Comparison of ENCODE assay signal across 8 cellular contexts in the genomic region with DNA sequence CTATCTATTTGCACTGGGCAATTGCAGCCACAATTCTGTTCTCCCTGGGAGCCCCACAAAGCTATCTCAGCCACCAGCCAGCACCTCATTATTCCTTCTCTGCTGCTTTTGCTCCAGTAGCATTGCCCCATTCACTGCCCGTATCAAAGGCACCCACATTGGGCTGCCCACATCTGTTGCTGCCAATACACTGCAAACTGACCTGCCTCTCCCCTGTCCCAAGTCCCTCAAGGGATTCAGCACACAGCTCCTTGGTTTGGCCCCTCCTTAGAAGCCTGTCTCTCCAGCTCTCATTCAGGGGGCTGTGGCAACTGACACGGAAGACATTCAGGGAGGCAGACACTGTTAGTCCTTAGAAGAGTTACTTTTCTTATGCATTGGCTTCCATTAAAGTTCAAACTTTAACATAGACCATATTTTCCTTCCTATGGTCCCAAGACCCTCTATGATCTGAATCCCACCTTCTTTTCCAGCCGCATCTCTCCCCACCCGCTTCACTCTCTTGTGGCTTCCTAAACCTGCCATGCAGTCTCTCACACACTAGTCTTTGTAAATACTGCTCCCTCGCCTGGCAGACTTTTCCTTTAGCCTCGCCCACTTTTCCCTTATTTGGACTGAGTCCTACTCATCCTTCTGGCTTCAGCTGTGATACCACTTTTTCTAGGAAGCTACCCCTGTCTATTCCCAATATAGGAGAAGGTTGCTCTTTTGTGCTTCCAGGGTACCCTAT. TPM values are rescaled to one million over a fixed set of nuclear protein-coding genes. Genes with fewer than 3 reads are reported as not detected.
DNase-seq lines count a peak whose midpoint lies in the region; ATAC-seq and TF ChIP-seq lines count a peak whose summit lies in the region.

No MANE protein-coding gene starts in this region.

- peak; percentile 8 for TF ChIP-seq CTCF in left ventricle myocardium inferior (IDR thresholded peaks at IDR 0.05; ENCODE audit: borderline replicate concordance)

- H3K27ac ChIP-seq in left ventricle myocardium inferior (replicated peaks), result no peak overlapping the region
- no peak overlapping the region for H3K27ac ChIP-seq in aorta (ENCODE audit: low read depth in 1 of 2, low read length in 2 of 2)

- H3K4me1 ChIP-seq in left ventricle myocardium inferior, result no peaks in the 10 kb centered on the region
- peaks cover 3 to 4% of the 10 kb centered on the region in 2 donors for H3K4me1 ChIP-seq in aorta (ENCODE audit: control insufficient read depth in 1 of 2, insufficient read depth in 2 of 2, low read length in 2 of 2)

- no peak for DNase-seq in left cardiac atrium
- DNase-seq in cardiac septum (ENCODE audit: low spot score), result no peak
- DNase-seq in SHP77 (lab: John Stamatoyannopoulos, UW), result peak; percentile 60 to 73
- DNase-seq in left ventricle myocardium inferior, result no peak
- no peak for DNase-seq in aorta
- no peak for DNase-seq in stimulated activated CD4-positive, alpha-beta T cell treated with anti-CD3 and anti-CD28 coated beads, Interleukin-12 subunit alpha, Interleukin-12 subunit beta, amount 100 ng/mL, for 4 hours
- DNase-seq in OCI-M2 (lab: John Stamatoyannopoulos, UW; ENCODE audit: unreplicated experiment), result no peak

- 49 to 56% methylated on average over 6 of the region's 6 CpGs for WGBS in aorta, 2 donors

- H3K27me3 ChIP-seq in left ventricle myocardium inferior (ENCODE audit: low read depth) (peaks cover 91% of the 10 kb centered on the region), aorta (ENCODE audit: control insufficient read depth in 1 of 2, insufficient read depth in 2 of 2, low read length in 1 of 2) (no peaks in the 10 kb centered on the region)

- intact Hi-C loops in left cardiac atrium (cut with DNase I) (no loop called here), cardiac septum (cut with DNase I) (no loop called here), left ventricle myocardium inferior (cut with micrococcal nuclease) (no loop called here), aorta (cut with DNase I) (no loop called here)

- H3K9me3 ChIP-seq in left ventricle myocardium inferior (replicated peaks), result no peaks in the 10 kb centered on the region
- no peaks in the 10 kb centered on the region for H3K9me3 ChIP-seq in aorta (ENCODE audit: control insufficient read depth, low read length)

- H3K36me3 ChIP-seq in left ventricle myocardium inferior (no peaks in the 10 kb centered on the region), aorta (ENCODE audit: control insufficient read depth in 1 of 2, insufficient read depth in 2 of 2, low read length in 1 of 2) (no peaks in the 10 kb centered on the region)

- ATAC-seq in left cardiac atrium (peak; percentile 61 to 72), aorta (ENCODE audit: low FRiP score) (peak; percentile 40), GM19351 (IDR thresholded peaks at IDR 0.05; ENCODE audit: unreplicated experiment) (no peak)

- H3K4me3 ChIP-seq in left ventricle myocardium inferior (no peak overlapping the region), aorta (ENCODE audit: low read length in 2 of 2) (no peak overlapping the region)

RNA-seq across cellular contexts. Expression of gene KLHDC8A, which starts 19.3 kb away (rescaled TPM):
- total RNA-seq in left cardiac atrium (under 1 TPM; 0.31 to 0.53 TPM), cardiac septum (not detected), left ventricle myocardium inferior (0.27 TPM), aorta (1 to 10 TPM in 1 of 2 donors, not detected in 1; 1.2 TPM)
- polyA plus RNA-seq in aorta, result not detected

RNA-seq across cellular contexts. Expression of gene LEMD1, which starts 45.9 kb away (rescaled TPM):
- total RNA-seq in left cardiac atrium (not detected), cardiac septum (not detected), left ventricle myocardium inferior (not detected), aorta (not detected)
- polyA plus RNA-seq in aorta, result not detected

RNA-seq across cellular contexts. Expression of gene NUAK2, which starts 54.4 kb away (rescaled TPM):
- 1 to 10 TPM; 1.2 to 1.4 TPM for total RNA-seq in left cardiac atrium
- total RNA-seq in cardiac septum, result 0.75 TPM
- total RNA-seq in left ventricle myocardium inferior, result 0.74 TPM
- total RNA-seq in aorta, result 1 to 10 TPM; 1.7 to 2.5 TPM
- polyA plus RNA-seq in aorta, result 1 to 10 TPM in 1 of 2 donors, under 1 TPM in 1; 0.49 to 3.0 TPM

Comparison
In these comparisons a context has a peak if more than half of its experiments do, and no peak if none do; other contexts are left out.
1. DNase-seq: peak in SHP77 (2 of 2); none in left cardiac atrium (single experiment), cardiac septum (single experiment), left ventricle myocardium inferior (single experiment), aorta (0 of 2), stimulated activated CD4-positive, alpha-beta T cell treated with anti-CD3 and anti-CD28 coated beads, Interleukin-12 subunit alpha, Interleukin-12 subunit beta, amount 100 ng/mL, for 4 hours (single experiment) and OCI-M2 (single experiment).